In genomic region chr11:36092314-36093030, GRCh38 we compare ENCODE assay signal across 1 cellular context.
TF ChIP-seq lines count a peak whose summit lies in the region.

No MANE protein-coding gene starts in this region.

TF ChIP-seq in K562, 482 proteins besides CTCF, POLR2A, EP300 and RAD21 (continued from another document and continues in another):
- TF ChIP-seq REST (CRISPR knock-in tag; IDR thresholded peaks at IDR 0.05; ENCODE audit: low read depth) (no peak), NCOR1 (IDR thresholded peaks at IDR 0.05) (peak; percentile 73), HLTF (IDR thresholded peaks at IDR 0.05) (no peak), FOXP1 (CRISPR knock-in tag; IDR thresholded peaks at IDR 0.05) (no peak), CREB3 (tag; conservative IDR thresholded peaks at IDR 0.05; ENCODE audit: low read depth) (no peak), LEF1 (IDR thresholded peaks at IDR 0.05) (peak; percentile 85; the same call in 1 of the 2 replicates), CHD7 (IDR thresholded peaks at IDR 0.05; ENCODE audit: low read depth, low read length) (no peak), MNT (conservative IDR thresholded peaks at IDR 0.05) (0 out of 4 replicates have a peak, but pooled peaks of 1 of the 2 experiments have one; percentile 20), CHAMP1 (IDR thresholded peaks at IDR 0.05) (no peak), TFAM (CRISPR knock-in tag; conservative IDR thresholded peaks at IDR 0.05) (no peak), DACH1 (IDR thresholded peaks at IDR 0.05; ENCODE audit: partially characterized antibody) (no peak), NFATC3 (IDR thresholded peaks at IDR 0.05) (no peak), TAF9B (IDR thresholded peaks at IDR 0.05; ENCODE audit: partially characterized antibody) (no peak), ZNF143 (CRISPR knock-in tag; IDR thresholded peaks at IDR 0.05) (no peak), ZBTB2 (IDR thresholded peaks at IDR 0.05) (0 out of 2 replicates have a peak, but pooled peaks have one; percentile 43), MAFF (IDR thresholded peaks at IDR 0.05; ENCODE audit: low read length) (no peak), POU5F1 (IDR thresholded peaks at IDR 0.05; ENCODE audit: borderline replicate concordance, low read depth, low read length, partially characterized antibody) (no peak), ZBTB11 (CRISPR knock-in tag; IDR thresholded peaks at IDR 0.05) (no peak), BRD9 (IDR thresholded peaks at IDR 0.05; ENCODE audit: low read depth, partially characterized antibody) (peak; percentile 30), SRSF1 (IDR thresholded peaks at IDR 0.05; ENCODE audit: low read depth, low read length) (no peak), PHTF2 (CRISPR knock-in tag; IDR thresholded peaks at IDR 0.05) (no peak), MEF2D (tag; conservative IDR thresholded peaks at IDR 0.05; ENCODE audit: low read depth) (no peak; the same call in 1 of the 2 replicates), RCOR1 (IDR thresholded peaks at IDR 0.05; ENCODE audit: borderline replicate concordance in 1 of 2, low read depth in 2 of 2, low read length in 2 of 2) (peak in 1 of 2 experiments; percentile 70; a peak in 1 of 4 replicates), L3MBTL2 (IDR thresholded peaks at IDR 0.05) (no peak), KLF10 (CRISPR knock-in tag; IDR thresholded peaks at IDR 0.05) (no peak), NFIC (IDR thresholded peaks at IDR 0.05) (peak; percentile 17; the same call in 1 of the 2 replicates), ZNF41 (CRISPR knock-in tag; conservative IDR thresholded peaks at IDR 0.05) (no peak), ZBTB26 (CRISPR knock-in tag; IDR thresholded peaks at IDR 0.05) (no peak), TEAD1 (CRISPR knock-in tag; IDR thresholded peaks at IDR 0.05) (no peak)
